In the genomic region with DNA sequence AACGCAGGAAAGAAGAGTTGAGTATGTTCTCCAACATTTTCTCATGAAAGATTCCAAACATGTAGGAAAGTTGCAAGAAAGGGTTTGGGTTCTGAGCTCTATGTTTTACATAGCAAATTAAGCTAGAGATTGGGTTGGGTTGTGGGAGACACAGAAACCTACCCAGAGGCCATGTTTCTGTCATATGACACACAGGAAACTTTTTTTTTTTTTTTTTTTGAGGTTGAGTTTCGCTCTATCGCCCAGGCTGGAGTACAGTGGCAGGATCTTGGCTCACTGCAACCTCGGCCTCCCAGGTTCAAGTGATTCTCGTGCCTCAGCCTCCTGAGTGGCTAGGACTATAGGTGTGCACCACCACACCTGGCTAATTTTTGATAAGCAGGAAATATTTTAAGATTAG, we compare ENCODE assay signal across 9 cellular contexts. TPM values are rescaled to one million over a fixed set of nuclear protein-coding genes. Genes with fewer than 3 reads are reported as not detected.
DNase-seq lines count a peak whose midpoint lies in the region; ATAC-seq and TF ChIP-seq lines count a peak whose summit lies in the region.
"Had no signal": no experiment of that assay in that cellular context is flagged by ENCODE, and none has a peak within 500 bp of the region (broad histone marks: within the 10 kb centered on the region; RNA-seq: fewer than 3 reads in every experiment).

No MANE protein-coding gene starts in this region.

- peaks cover 62% of the 10 kb centered on the region for H3K36me3 Mint-ChIP-seq in activated T-helper 2 cell treated with anti-CD3 and anti-CD28 coated beads, Interferon-gamma antibody, Interleukin-2, Interleukin-4, amounts not matched to agents 10 μg/mL and 5 μg/mL and 100 μg/mL, durations not matched to agents 14 hours and 24 hours and 36 hours (ENCODE audit: low read depth)
- peaks cover 0 to 41% (median 17%) of the 10 kb centered on the region in 5 donors for H3K36me3 Mint-ChIP-seq in naive thymus-derived CD4-positive, alpha-beta T cell

- peaks cover 76% of the 10 kb centered on the region for H3K4me1 Mint-ChIP-seq in activated T-helper 2 cell treated with anti-CD3 and anti-CD28 coated beads, Interferon-gamma antibody, Interleukin-2, Interleukin-4, amounts not matched to agents 10 μg/mL and 5 μg/mL and 100 μg/mL, durations not matched to agents 14 hours and 24 hours and 36 hours (ENCODE audit: low read depth)
- peaks cover 57 to 91% (median 89%) of the 10 kb centered on the region in 7 donors for H3K4me1 Mint-ChIP-seq in naive thymus-derived CD4-positive, alpha-beta T cell

- TF ChIP-seq CTCF in AG04450 (IDR thresholded peaks at IDR 0.05; ENCODE audit: low read depth, low read length), result no peak

- CTCF ChIA-PET in AG04450 (lab: Charles Lee), result interaction anchor here (0.6 to 9.6 kb wide), 5 partner anchors 11 to 206 kb away, joined by 3 to 84 read pairs (median 4); no protein-coding TSS in a partner anchor
- CTCF ChIA-PET in naive thymus-derived CD4-positive, alpha-beta T cell (lab: Charles Lee), result interaction anchor here (0.6 to 9.0 kb wide), 3 partner anchors 18 to 92 kb away, joined by 3 to 58 read pairs (median 4); no protein-coding TSS in a partner anchor

- H3K9me3 Mint-ChIP-seq in activated T-helper 2 cell treated with anti-CD3 and anti-CD28 coated beads, Interferon-gamma antibody, Interleukin-2, Interleukin-4, amounts not matched to agents 10 μg/mL and 5 μg/mL and 100 μg/mL, durations not matched to agents 14 hours and 24 hours and 36 hours, result no peaks in the 10 kb centered on the region
- H3K9me3 Mint-ChIP-seq in naive thymus-derived CD4-positive, alpha-beta T cell, result peaks cover 0 to 5% (median 0%) of the 10 kb centered on the region in 11 donors

- intact Hi-C loops in activated T-helper 2 cell treated with anti-CD3 and anti-CD28 coated beads, Interferon-gamma antibody, Interleukin-2, Interleukin-4, amounts not matched to agents 10 μg/mL and 5 μg/mL and 100 μg/mL, durations not matched to agents 14 hours and 24 hours and 36 hours (cut with micrococcal nuclease), result no loop called here
- intact Hi-C loops in naive thymus-derived CD4-positive, alpha-beta T cell (cut with micrococcal nuclease), result no loop called here

- H3K27ac ChIP-seq in AG04450 (ENCODE audit: low read depth, low read length), result peak overlapping the region; percentile 22
- H3K27ac ChIP-seq in naive thymus-derived CD4-positive, alpha-beta T cell (ENCODE audit: low read depth, low read length), result peak overlapping the region; percentile 50
- H3K27ac ChIP-seq: testis had no signal

- no peak overlapping the region for H3K4me3 ChIP-seq in AG04450 (ENCODE audit: low read depth, low read length)
- no peak overlapping the region for H3K4me3 ChIP-seq in naive thymus-derived CD4-positive, alpha-beta T cell (ENCODE audit: low read length)
- H3K4me3 ChIP-seq: testis had no signal

- H3K9me3 ChIP-seq in AG04450 (ENCODE audit: control insufficient read depth, insufficient read depth, low read length), result no peaks in the 10 kb centered on the region
- H3K9me3 ChIP-seq in naive thymus-derived CD4-positive, alpha-beta T cell (ENCODE audit: control insufficient read depth in 2 of 3, low read length in 3 of 3), result no peaks in the 10 kb centered on the region
- H3K9me3 ChIP-seq: testis had no signal

- peak overlapping the region; percentile 64 for H3K4me3 Mint-ChIP-seq in activated T-helper 2 cell treated with anti-CD3 and anti-CD28 coated beads, Interferon-gamma antibody, Interleukin-2, Interleukin-4, amounts not matched to agents 10 μg/mL and 5 μg/mL and 100 μg/mL, durations not matched to agents 14 hours and 24 hours and 36 hours (ENCODE audit: low read depth)
- H3K4me3 Mint-ChIP-seq in naive thymus-derived CD4-positive, alpha-beta T cell, result peak overlapping the region; percentile 21 to 85 (median 77)

- H3K4me1 ChIP-seq in naive thymus-derived CD4-positive, alpha-beta T cell (ENCODE audit: control insufficient read depth in 2 of 2, insufficient read depth in 2 of 2, low read length in 2 of 2), result peaks cover 48 to 70% of the 10 kb centered on the region in 2 donors
- H3K4me1 ChIP-seq: testis had no signal

- H3K36me3 ChIP-seq in naive thymus-derived CD4-positive, alpha-beta T cell (ENCODE audit: control insufficient read depth in 2 of 3, insufficient read depth in 3 of 3, low read length in 3 of 3), result peaks cover 0 to 4% (median 4%) of the 10 kb centered on the region in 3 experiments

- H3K27ac Mint-ChIP-seq in activated T-helper 2 cell treated with anti-CD3 and anti-CD28 coated beads, Interferon-gamma antibody, Interleukin-2, Interleukin-4, amounts not matched to agents 10 μg/mL and 5 μg/mL and 100 μg/mL, durations not matched to agents 14 hours and 24 hours and 36 hours, result peak overlapping the region; percentile 90
- peak overlapping the region; percentile 85 to 97 (median 92) for H3K27ac Mint-ChIP-seq in naive thymus-derived CD4-positive, alpha-beta T cell

- H3K27me3 Mint-ChIP-seq in activated T-helper 2 cell treated with anti-CD3 and anti-CD28 coated beads, Interferon-gamma antibody, Interleukin-2, Interleukin-4, amounts not matched to agents 10 μg/mL and 5 μg/mL and 100 μg/mL, durations not matched to agents 14 hours and 24 hours and 36 hours (ENCODE audit: low read depth), result no peaks in the 10 kb centered on the region
- H3K27me3 Mint-ChIP-seq in naive thymus-derived CD4-positive, alpha-beta T cell, result no peaks in the 10 kb centered on the region

- ATAC-seq in GM19372 (IDR thresholded peaks at IDR 0.05; ENCODE audit: low read depth, unreplicated experiment) (peak; percentile 34), HG02642 (IDR thresholded peaks at IDR 0.05; ENCODE audit: poor library complexity, unreplicated experiment) (no peak)
- peak; percentile 29 for ATAC-seq in naive thymus-derived CD4-positive, alpha-beta T cell

- DNase-seq in AG04450 (ENCODE audit: low read depth, low spot score) (no peak), NCI-H226 (no peak), NCI-H2081 (lab: John Stamatoyannopoulos, UW) (no peak), NCI-H2107 (lab: John Stamatoyannopoulos, UW) (no peak)
- DNase-seq in activated T-helper 2 cell treated with anti-CD3 and anti-CD28 coated beads, Interferon-gamma antibody, Interleukin-2, Interleukin-4, amounts not matched to agents 10 μg/mL and 5 μg/mL and 100 μg/mL, durations not matched to agents 14 hours and 24 hours and 36 hours (ENCODE audit: low spot score), result no peak
- DNase-seq in naive thymus-derived CD4-positive, alpha-beta T cell, result peak in 2 of 9 donors; percentile 18 to 27
- DNase-seq: testis had no signal

- no peaks in the 10 kb centered on the region for H3K27me3 ChIP-seq in AG04450 (ENCODE audit: control insufficient read depth, insufficient read depth, low read length)
- H3K27me3 ChIP-seq in naive thymus-derived CD4-positive, alpha-beta T cell (ENCODE audit: control insufficient read depth in 2 of 2, insufficient read depth in 2 of 2, low read length in 2 of 2), result no peaks in the 10 kb centered on the region
- H3K27me3 ChIP-seq: testis had no signal

- POLR2A ChIA-PET in AG04450 (lab: Yijun Ruan, JAX), result interaction anchor here (0.6 kb wide), 1 partner anchor 99 kb away, joined by 4 read pairs; no protein-coding TSS in a partner anchor
- POLR2A ChIA-PET in naive thymus-derived CD4-positive, alpha-beta T cell (lab: Charles Lee), result interaction anchor here (0.9 to 1.5 kb wide), 3 partner anchors 31 to 57 kb away, joined by 3 to 4 read pairs (median 3); no protein-coding TSS in a partner anchor

RNA-seq across cellular contexts. Expression of a gene that starts 57.6 kb away (rescaled TPM):
- 53.0 and 54.7 TPM in 2 replicates for polyA plus RNA-seq in AG04450 (2011; rRNA removed)
- 113 and 119 TPM in 2 replicates for polyA minus RNA-seq in AG04450 (2011; rRNA and poly(A)+ RNA removed)
- total RNA-seq in activated T-helper 2 cell treated with anti-CD3 and anti-CD28 coated beads, Interferon-gamma antibody, Interleukin-2, Interleukin-4, amounts not matched to agents 10 μg/mL and 5 μg/mL and 100 μg/mL, durations not matched to agents 14 hours and 24 hours and 36 hours, result 100 and 107 TPM in 2 replicates
- total RNA-seq in naive thymus-derived CD4-positive, alpha-beta T cell, result 100 to 1,000 TPM; 200 to 275 (median 231) TPM
- polyA plus RNA-seq in naive thymus-derived CD4-positive, alpha-beta T cell, result 10 to 100 TPM; 64.2 to 71.2 TPM
